In the genomic region with DNA sequence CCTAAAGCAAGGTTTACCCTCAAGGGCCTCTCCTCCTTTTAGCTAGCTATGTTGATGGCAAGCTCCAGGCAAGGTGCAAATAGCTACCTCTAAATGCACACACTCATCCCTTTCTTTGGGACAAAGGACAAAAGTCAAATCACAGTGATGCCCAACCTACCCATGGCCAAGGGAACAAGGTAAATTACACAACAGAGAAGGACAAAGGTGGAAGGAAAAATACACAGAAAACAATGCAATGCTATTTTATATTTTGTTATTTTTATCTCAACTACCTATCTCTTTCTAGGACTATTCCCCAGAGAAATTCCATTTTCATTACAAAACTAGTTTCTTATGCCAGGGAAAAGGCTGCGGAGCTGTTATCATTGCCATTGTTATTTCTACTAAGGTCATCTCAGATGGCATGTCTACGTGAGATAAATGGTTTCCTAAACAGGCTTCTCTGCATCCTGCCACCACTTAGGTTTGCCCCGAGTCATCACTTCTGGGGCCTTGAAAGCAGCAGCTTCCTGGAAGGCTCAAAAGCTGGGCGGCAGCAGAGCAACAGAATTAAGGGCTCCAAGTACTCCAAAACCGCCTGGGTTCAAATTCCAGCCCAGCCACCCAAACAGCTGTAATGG, we compare ENCODE assay signal across 10 cellular contexts. TPM values are rescaled to one million over a fixed set of nuclear protein-coding genes. Genes with fewer than 3 reads are reported as not detected.
DNase-seq lines count a peak whose midpoint lies in the region; ATAC-seq, FAIRE-seq and TF ChIP-seq lines count a peak whose summit lies in the region.
"Had no signal": no experiment of that assay in that cellular context is flagged by ENCODE, and none has a peak within 500 bp of the region (broad histone marks: within the 10 kb centered on the region; RNA-seq: fewer than 3 reads in every experiment).

No MANE protein-coding gene starts in this region.

- FAIRE-seq in GM18507 (lab: Jason Lieb, UNC): peak; percentile 33
- FAIRE-seq in bronchial epithelial cell (lab: Jason Lieb, UNC): peak; percentile 60

- H3K27me3 Mint-ChIP-seq in T-helper 2 cell treated with Interferon-gamma antibody and Interleukin-4, amounts not matched to agents 5 μg/mL and 100 μg/mL, for 36 hours (ENCODE audit: low read depth): no peaks in the 10 kb centered on the region

- H3K36me3 Mint-ChIP-seq in T-helper 2 cell treated with Interferon-gamma antibody and Interleukin-4, amounts not matched to agents 5 μg/mL and 100 μg/mL, for 36 hours (ENCODE audit: low read depth): peaks cover 79% of the 10 kb centered on the region

- H3K18ac ChIP-seq in trophoblast cell (ENCODE audit: low read length): no peak overlapping the region

- no peak overlapping the region for H3K9ac ChIP-seq in trophoblast cell (ENCODE audit: low read length)

- peak overlapping the region; percentile 36 for H3K4me2 ChIP-seq in trophoblast cell (ENCODE audit: low read length)

- H3K23ac ChIP-seq in trophoblast cell (ENCODE audit: low read length): peak overlapping the region; percentile 80

- no peaks in the 10 kb centered on the region for H3K27me3 ChIP-seq in bronchial epithelial cell (ENCODE audit: control insufficient read depth, insufficient read depth, low read length)
- H3K27me3 ChIP-seq in trophoblast cell (ENCODE audit: insufficient read depth, low read length): no peaks in the 10 kb centered on the region
- H3K27me3 ChIP-seq: adrenal gland, sigmoid colon had no signal

- no peaks in the 10 kb centered on the region for H3K9me3 ChIP-seq in trophoblast cell (ENCODE audit: insufficient read depth, low read depth, low read length)
- H3K9me3 ChIP-seq: adrenal gland, sigmoid colon had no signal

- H3K4ac ChIP-seq in trophoblast cell (ENCODE audit: low read depth, low read length): no peak overlapping the region

- TF ChIP-seq CTCF in bronchial epithelial cell (IDR thresholded peaks at IDR 0.05; ENCODE audit: insufficient read depth, low read length, severe bottlenecking): no peak

- no peaks in the 10 kb centered on the region for H3K79me2 ChIP-seq in trophoblast cell (ENCODE audit: control insufficient read depth, insufficient read depth, low read length, poor library complexity)

- H3K36me3 ChIP-seq in bronchial epithelial cell (ENCODE audit: control insufficient read depth, insufficient read depth, low read length) (no peaks in the 10 kb centered on the region), trophoblast cell (ENCODE audit: control insufficient read depth in 1 of 2, insufficient read depth in 2 of 2, low read length in 2 of 2) (no peaks in the 10 kb centered on the region)
- H3K36me3 ChIP-seq: adrenal gland, sigmoid colon had no signal

- no peak overlapping the region for H3K27ac ChIP-seq in trophoblast cell (ENCODE audit: low read depth, low read length)
- H3K27ac ChIP-seq: adrenal gland had no signal

- ATAC-seq in HG03159 (IDR thresholded peaks at IDR 0.05; ENCODE audit: unreplicated experiment): no peak
- ATAC-seq in GM19467 (IDR thresholded peaks at IDR 0.05; ENCODE audit: unreplicated experiment): no peak

- peaks cover 4 to 6% of the 10 kb centered on the region in 2 experiments for H3K4me1 ChIP-seq in trophoblast cell (ENCODE audit: control insufficient read depth in 1 of 2, insufficient read depth in 2 of 2, low read length in 2 of 2)

- H2AFZ ChIP-seq in trophoblast cell (ENCODE audit: insufficient read depth, low read length, poor library complexity): no peak overlapping the region

- no peak overlapping the region for H2AK5ac ChIP-seq in trophoblast cell (ENCODE audit: low read length)

- H3K79me1 ChIP-seq in trophoblast cell (ENCODE audit: low read length): no peaks in the 10 kb centered on the region

- H3K4me3 Mint-ChIP-seq in T-helper 2 cell treated with Interferon-gamma antibody and Interleukin-4, amounts not matched to agents 5 μg/mL and 100 μg/mL, for 36 hours: peak overlapping the region; percentile 77

- no peak overlapping the region for H4K8ac ChIP-seq in trophoblast cell (ENCODE audit: low read depth, low read length)

- H3K9me3 Mint-ChIP-seq in T-helper 2 cell treated with Interferon-gamma antibody and Interleukin-4, amounts not matched to agents 5 μg/mL and 100 μg/mL, for 36 hours: no peaks in the 10 kb centered on the region

- no peak overlapping the region for H2BK12ac ChIP-seq in trophoblast cell (ENCODE audit: low read length)

- peaks cover 70% of the 10 kb centered on the region for H3K4me1 Mint-ChIP-seq in T-helper 2 cell treated with Interferon-gamma antibody and Interleukin-4, amounts not matched to agents 5 μg/mL and 100 μg/mL, for 36 hours (ENCODE audit: low read depth)

- H4K12ac ChIP-seq in trophoblast cell (ENCODE audit: low read depth, low read length): no peak overlapping the region

- H3K27ac Mint-ChIP-seq in T-helper 2 cell treated with Interferon-gamma antibody and Interleukin-4, amounts not matched to agents 5 μg/mL and 100 μg/mL, for 36 hours: peak overlapping the region; percentile 90

- H3K14ac ChIP-seq in trophoblast cell (ENCODE audit: low read length): no peak overlapping the region

- H2BK5ac ChIP-seq in trophoblast cell (ENCODE audit: low read depth, low read length, poor library complexity): no peak overlapping the region

- WGBS in trophoblast cell (ENCODE audit: extremely low coverage, insufficient coverage, insufficient read length): no CpG with 5 or more reads among the region's 5 CpGs

- H3K4me3 ChIP-seq in bronchial epithelial cell (ENCODE audit: low read depth, low read length) (no peak overlapping the region), trophoblast cell (ENCODE audit: low read depth, low read length) (no peak overlapping the region)
- H3K4me3 ChIP-seq: adrenal gland, sigmoid colon had no signal

- DNase-seq in GM18507 (ENCODE audit: extremely low spot score, insufficient read length, low read depth) (no peak), bronchial epithelial cell (ENCODE audit: low read depth) (no peak), trophoblast cell (peak; percentile 39 to 64), NCI-H187 (lab: John Stamatoyannopoulos, UW) (no peak)
- DNase-seq in T-helper 2 cell treated with Interferon-gamma antibody and Interleukin-4, amounts not matched to agents 5 μg/mL and 100 μg/mL, for 36 hours (ENCODE audit: low spot score): no peak
- DNase-seq: NCI-H510A, sigmoid colon had no signal

- H4K91ac ChIP-seq in trophoblast cell (ENCODE audit: low read depth, low read length): no peak overlapping the region

- H2BK120ac ChIP-seq in trophoblast cell (ENCODE audit: insufficient read depth, low read length, poor library complexity): no peak overlapping the region

RNA-seq across cellular contexts. Expression of a gene that starts 21.1 kb away (rescaled TPM):
- 1.5 and 2.4 TPM in 2 replicates for total RNA-seq in bronchial epithelial cell
- polyA plus RNA-seq in trophoblast cell (2013): 5.8 and 6.5 TPM in 2 replicates

Comparison
In these comparisons a context has a peak if more than half of its experiments do, and no peak if none do; other contexts are left out.
1. DNase-seq: peak in trophoblast cell (2 of 2); none in GM18507 (single experiment), T-helper 2 cell treated with Interferon-gamma antibody and Interleukin-4, amounts not matched to agents 5 μg/mL and 100 μg/mL, for 36 hours (single experiment), bronchial epithelial cell (single experiment) and NCI-H187 (0 of 2).